11 cellular contexts compared by ENCODE assay signal in genomic region chr1:202084791-202085681, GRCh38. TPM values are rescaled to one million over a fixed set of nuclear protein-coding genes. Genes with fewer than 3 reads are reported as not detected.
DNase-seq lines count a peak whose midpoint lies in the region; ATAC-seq and TF ChIP-seq lines count a peak whose summit lies in the region.
"Had no signal": no experiment of that assay in that cellular context is flagged by ENCODE, and none has a peak within 500 bp of the region (broad histone marks: within the 10 kb centered on the region; RNA-seq: fewer than 3 reads in every experiment).

No MANE protein-coding gene starts in this region.

- H3K4me1 ChIP-seq in right cardiac atrium (ENCODE audit: control insufficient read depth, insufficient read depth, low read length): no peaks in the 10 kb centered on the region

- TF ChIP-seq CTCF in retinal pigment epithelial cell (conservative IDR thresholded peaks at IDR 0.05; ENCODE audit: low read depth, low read length): no peak

- H3K27ac ChIP-seq in right cardiac atrium (ENCODE audit: low read length): no peak overlapping the region

- H3K27me3 ChIP-seq in right cardiac atrium (ENCODE audit: control insufficient read depth, insufficient read depth): no peaks in the 10 kb centered on the region

- peak; percentile 95 for DNase-seq in HT-29 (ENCODE audit: low spot score)
- peak; percentile 89 for DNase-seq in NCI-H748 (lab: John Stamatoyannopoulos, UW; ENCODE audit: unreplicated experiment)
- DNase-seq in right cardiac atrium: peak in 1 of 3 donors; percentile 53
- DNase-seq in retinal pigment epithelial cell (ENCODE audit: low read depth): peak; percentile 34
- no peak for DNase-seq in NOMO-1 (lab: John Stamatoyannopoulos, UW; ENCODE audit: unreplicated experiment in 2 of 2)
- no peak for DNase-seq in NCI-H1694 treated with DMSO at 0.1 percent for 48 hours (lab: John Stamatoyannopoulos, UW)
- DNase-seq: activated CD4-positive, alpha-beta T cell treated with anti-CD3 and anti-CD28 coated beads, Interleukin-2, amount 10 ng/mL, durations not matched to agents 24 days and 14 days; cerebellar nuclear complex; MV-4-11 had no signal

- WGBS in right cardiac atrium: 58% methylated on average over 16 of the region's 16 CpGs

- no peaks in the 10 kb centered on the region for H3K9me3 ChIP-seq in right cardiac atrium (ENCODE audit: control insufficient read depth, low read length)

- ATAC-seq in right cardiac atrium: peak; percentile 49 to 68
- no peak for ATAC-seq in GM18858 (IDR thresholded peaks at IDR 0.05; ENCODE audit: unreplicated experiment)
- no peak for ATAC-seq in GM21447 (IDR thresholded peaks at IDR 0.05; ENCODE audit: unreplicated experiment)

- H3K4me3 ChIP-seq in right cardiac atrium (ENCODE audit: low read length) (no peak overlapping the region), retinal pigment epithelial cell (ENCODE audit: low read length) (no peak overlapping the region)

- intact Hi-C loops in right cardiac atrium (cut with DNase I): no loop called here

RNA-seq across cellular contexts. Expression of gene GPR37L1, which starts 37.7 kb away (rescaled TPM):
- 0.69 TPM in 1 of 2 replicates, not detected in the other for total RNA-seq in HT-29 (2014; rRNA removed; shearing (Covaris generic))
- total RNA-seq in right cardiac atrium: under 1 TPM in 3 of 4 donors, not detected in 1; 0.06 to 0.21 (median 0.11) TPM
- 0.20 TPM for polyA plus RNA-seq in right cardiac atrium
- total RNA-seq: activated CD4-positive, alpha-beta T cell treated with anti-CD3 and anti-CD28 coated beads, Interleukin-2, amount 10 ng/mL, durations not matched to agents 24 days and 14 days had no signal

RNA-seq across cellular contexts. Expression of gene ARL8A, which starts 59.5 kb away (rescaled TPM):
- 17.0 and 21.2 TPM in 2 replicates for total RNA-seq in HT-29 (2014; rRNA removed; shearing (Covaris generic))
- total RNA-seq in right cardiac atrium: 10 to 100 TPM; 60.9 to 75.3 (median 66.7) TPM
- polyA plus RNA-seq in right cardiac atrium: 32.0 TPM

Comparison
In these comparisons a context has a peak if more than half of its experiments do, and no peak if none do; other contexts are left out.
1. DNase-seq: peak in HT-29 (single experiment), NCI-H748 (single experiment) and retinal pigment epithelial cell (single experiment); none in NOMO-1 (0 of 2) and NCI-H1694 treated with DMSO at 0.1 percent for 48 hours (single experiment).
2. ATAC-seq: peak in right cardiac atrium (2 of 2); none in GM18858 (single experiment) and GM21447 (single experiment).